Comparison of ENCODE assay signal across 1 cellular context in the genomic region with DNA sequence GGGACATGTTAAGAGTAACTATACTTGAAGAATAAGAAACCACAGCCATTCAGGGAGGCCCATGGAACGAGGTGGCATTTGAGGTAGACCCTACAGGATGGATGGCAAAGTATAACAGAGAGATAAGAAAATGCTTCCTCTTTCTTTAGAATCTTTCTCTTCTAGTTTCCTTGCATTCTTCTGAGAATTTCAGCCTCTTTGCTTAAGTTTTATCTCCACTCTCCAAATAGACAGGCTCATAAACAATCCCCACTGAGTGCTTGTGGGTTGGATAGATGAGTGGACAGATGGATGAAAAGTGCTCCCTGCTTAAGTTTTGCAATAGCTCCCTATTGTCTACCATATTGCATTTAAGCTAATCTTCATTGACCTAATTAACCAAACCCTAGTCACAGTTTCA.
TF ChIP-seq lines count a peak whose summit lies in the region.

No MANE protein-coding gene starts in this region.

TF ChIP-seq in K562, 482 proteins besides CTCF, POLR2A, EP300 and RAD21 (continued from another document and continues in another):
- TF ChIP-seq, protein P1, sequence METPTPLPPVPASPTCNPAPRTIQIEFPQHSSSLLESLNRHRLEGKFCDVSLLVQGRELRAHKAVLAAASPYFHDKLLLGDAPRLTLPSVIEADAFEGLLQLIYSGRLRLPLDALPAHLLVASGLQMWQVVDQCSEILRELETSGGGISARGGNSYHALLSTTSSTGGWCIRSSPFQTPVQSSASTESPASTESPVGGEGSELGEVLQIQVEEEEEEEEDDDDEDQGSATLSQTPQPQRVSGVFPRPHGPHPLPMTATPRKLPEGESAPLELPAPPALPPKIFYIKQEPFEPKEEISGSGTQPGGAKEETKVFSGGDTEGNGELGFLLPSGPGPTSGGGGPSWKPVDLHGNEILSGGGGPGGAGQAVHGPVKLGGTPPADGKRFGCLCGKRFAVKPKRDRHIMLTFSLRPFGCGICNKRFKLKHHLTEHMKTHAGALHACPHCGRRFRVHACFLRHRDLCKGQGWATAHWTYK (CRISPR knock-in tag; IDR thresholded peaks at IDR 0.05) = no peak
- peak; percentile 88 for TF ChIP-seq NCOR1 (IDR thresholded peaks at IDR 0.05)
- TF ChIP-seq MTA1 (IDR thresholded peaks at IDR 0.05; ENCODE audit: borderline replicate concordance) = 0 out of 2 replicates have a peak, but pooled peaks have one; percentile 29
- TF ChIP-seq, protein P2, sequence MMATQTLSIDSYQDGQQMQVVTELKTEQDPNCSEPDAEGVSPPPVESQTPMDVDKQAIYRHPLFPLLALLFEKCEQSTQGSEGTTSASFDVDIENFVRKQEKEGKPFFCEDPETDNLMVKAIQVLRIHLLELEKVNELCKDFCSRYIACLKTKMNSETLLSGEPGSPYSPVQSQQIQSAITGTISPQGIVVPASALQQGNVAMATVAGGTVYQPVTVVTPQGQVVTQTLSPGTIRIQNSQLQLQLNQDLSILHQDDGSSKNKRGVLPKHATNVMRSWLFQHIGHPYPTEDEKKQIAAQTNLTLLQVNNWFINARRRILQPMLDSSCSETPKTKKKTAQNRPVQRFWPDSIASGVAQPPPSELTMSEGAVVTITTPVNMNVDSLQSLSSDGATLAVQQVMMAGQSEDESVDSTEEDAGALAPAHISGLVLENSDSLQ (IDR thresholded peaks at IDR 0.05) = peak; percentile 63
- no peak for TF ChIP-seq ESRRB (CRISPR knock-in tag; IDR thresholded peaks at IDR 0.05; ENCODE audit: borderline replicate concordance)
- TF ChIP-seq TAL1 (IDR thresholded peaks at IDR 0.05) = peak; percentile 82
- TF ChIP-seq TBL1XR1 (IDR thresholded peaks at IDR 0.05; ENCODE audit: low read length in 2 of 2) = peak in 1 of 2 experiments; percentile 87; a peak in 3 of 4 replicates
- TF ChIP-seq TEAD1 (CRISPR knock-in tag; IDR thresholded peaks at IDR 0.05) = peak in 1 of 2 experiments; percentile 72; a peak in 2 of 4 replicates
- TF ChIP-seq, protein P3, sequence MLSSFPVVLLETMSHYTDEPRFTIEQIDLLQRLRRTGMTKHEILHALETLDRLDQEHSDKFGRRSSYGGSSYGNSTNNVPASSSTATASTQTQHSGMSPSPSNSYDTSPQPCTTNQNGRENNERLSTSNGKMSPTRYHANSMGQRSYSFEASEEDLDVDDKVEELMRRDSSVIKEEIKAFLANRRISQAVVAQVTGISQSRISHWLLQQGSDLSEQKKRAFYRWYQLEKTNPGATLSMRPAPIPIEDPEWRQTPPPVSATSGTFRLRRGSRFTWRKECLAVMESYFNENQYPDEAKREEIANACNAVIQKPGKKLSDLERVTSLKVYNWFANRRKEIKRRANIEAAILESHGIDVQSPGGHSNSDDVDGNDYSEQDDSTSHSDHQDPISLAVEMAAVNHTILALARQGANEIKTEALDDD (IDR thresholded peaks at IDR 0.05) = peak; percentile 84
- TF ChIP-seq RFX1 (IDR thresholded peaks at IDR 0.05) = no peak
- 0 out of 2 replicates have a peak, but pooled peaks have one; percentile 57 for TF ChIP-seq MTA3 (IDR thresholded peaks at IDR 0.05; ENCODE audit: borderline replicate concordance)
- TF ChIP-seq, protein P4, sequence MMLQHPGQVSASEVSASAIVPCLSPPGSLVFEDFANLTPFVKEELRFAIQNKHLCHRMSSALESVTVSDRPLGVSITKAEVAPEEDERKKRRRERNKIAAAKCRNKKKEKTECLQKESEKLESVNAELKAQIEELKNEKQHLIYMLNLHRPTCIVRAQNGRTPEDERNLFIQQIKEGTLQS (IDR thresholded peaks at IDR 0.05) = peak; percentile 7; the same call in 1 of the 2 replicates
- TF ChIP-seq, protein P4 (CRISPR knock-in tag; conservative IDR thresholded peaks at IDR 0.05) = no peak
- 0 out of 2 replicates have a peak, but pooled peaks have one; percentile 32 for TF ChIP-seq PHB2 (IDR thresholded peaks at IDR 0.05; ENCODE audit: low read depth)
- TF ChIP-seq, protein P5, sequence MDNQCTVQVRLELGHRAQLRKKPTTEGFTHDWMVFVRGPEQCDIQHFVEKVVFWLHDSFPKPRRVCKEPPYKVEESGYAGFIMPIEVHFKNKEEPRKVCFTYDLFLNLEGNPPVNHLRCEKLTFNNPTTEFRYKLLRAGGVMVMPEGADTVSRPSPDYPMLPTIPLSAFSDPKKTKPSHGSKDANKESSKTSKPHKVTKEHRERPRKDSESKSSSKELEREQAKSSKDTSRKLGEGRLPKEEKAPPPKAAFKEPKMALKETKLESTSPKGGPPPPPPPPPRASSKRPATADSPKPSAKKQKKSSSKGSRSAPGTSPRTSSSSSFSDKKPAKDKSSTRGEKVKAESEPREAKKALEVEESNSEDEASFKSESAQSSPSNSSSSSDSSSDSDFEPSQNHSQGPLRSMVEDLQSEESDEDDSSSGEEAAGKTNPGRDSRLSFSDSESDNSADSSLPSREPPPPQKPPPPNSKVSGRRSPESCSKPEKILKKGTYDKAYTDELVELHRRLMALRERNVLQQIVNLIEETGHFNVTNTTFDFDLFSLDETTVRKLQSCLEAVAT (IDR thresholded peaks at IDR 0.05) = peak in 1 of 2 experiments; percentile 29; a peak in 1 of 4 replicates
- no peak for TF ChIP-seq PTTG1 (tag; IDR thresholded peaks at IDR 0.05; ENCODE audit: low read depth)
- TF ChIP-seq EP400 (IDR thresholded peaks at IDR 0.05) = peak; percentile 41; the same call in 1 of the 2 replicates
- TF ChIP-seq ZNF695 (CRISPR knock-in tag; IDR thresholded peaks at IDR 0.05) = no peak
- TF ChIP-seq SMARCE1 (IDR thresholded peaks at IDR 0.05) = peak; percentile 86
- no peak for TF ChIP-seq ARID2 (IDR thresholded peaks at IDR 0.05)
- TF ChIP-seq ZNF121 (CRISPR knock-in tag; conservative IDR thresholded peaks at IDR 0.05) = no peak
- peak; percentile 93 for TF ChIP-seq TCF3 (CRISPR knock-in tag; IDR thresholded peaks at IDR 0.05)
- peak; percentile 91 for TF ChIP-seq SMARCA4 (IDR thresholded peaks at IDR 0.05)
- TF ChIP-seq TEAD4 (IDR thresholded peaks at IDR 0.05; ENCODE audit: low read length) = peak; percentile 94
- TF ChIP-seq TEAD4 (CRISPR knock-in tag; IDR thresholded peaks at IDR 0.05; ENCODE audit: borderline replicate concordance) = no peak
- no peak for TF ChIP-seq POLR3G (IDR thresholded peaks at IDR 0.05; ENCODE audit: extremely low read depth, insufficient read length, insufficient replicate concordance)
- peak; percentile 94 for TF ChIP-seq RBM25 (IDR thresholded peaks at IDR 0.05; ENCODE audit: low read depth, low read length, severe bottlenecking)
- no peak for TF ChIP-seq ZC3H8 (IDR thresholded peaks at IDR 0.05)
- TF ChIP-seq ZEB2 (IDR thresholded peaks at IDR 0.05) = peak; percentile 33; the same call in 1 of the 2 replicates
- peak; percentile 63; the same call in 1 of the 2 replicates for TF ChIP-seq NCOA1 (IDR thresholded peaks at IDR 0.05; ENCODE audit: low read depth)
- TF ChIP-seq HDAC3 (IDR thresholded peaks at IDR 0.05; ENCODE audit: borderline replicate concordance, partially characterized antibody) = peak; percentile 73
- no peak for TF ChIP-seq NR2F6 (CRISPR knock-in tag; IDR thresholded peaks at IDR 0.05)
- TF ChIP-seq, protein P6, sequence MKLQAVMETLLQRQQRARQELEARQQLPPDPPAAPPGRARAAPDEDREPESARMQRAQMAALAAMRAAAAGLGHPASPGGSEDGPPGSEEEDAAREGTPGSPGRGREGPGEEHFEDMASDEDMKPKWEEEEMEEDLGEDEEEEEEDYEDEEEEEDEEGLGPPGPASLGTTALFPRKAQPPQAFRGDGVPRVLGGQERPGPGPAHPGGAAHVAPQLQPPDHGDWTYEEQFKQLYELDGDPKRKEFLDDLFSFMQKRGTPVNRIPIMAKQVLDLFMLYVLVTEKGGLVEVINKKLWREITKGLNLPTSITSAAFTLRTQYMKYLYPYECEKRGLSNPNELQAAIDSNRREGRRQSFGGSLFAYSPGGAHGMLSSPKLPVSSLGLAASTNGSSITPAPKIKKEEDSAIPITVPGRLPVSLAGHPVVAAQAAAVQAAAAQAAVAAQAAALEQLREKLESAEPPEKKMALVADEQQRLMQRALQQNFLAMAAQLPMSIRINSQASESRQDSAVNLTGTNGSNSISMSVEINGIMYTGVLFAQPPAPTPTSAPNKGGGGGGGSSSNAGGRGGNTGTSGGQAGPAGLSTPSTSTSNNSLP (IDR thresholded peaks at IDR 0.05; ENCODE audit: borderline replicate concordance, low read depth, low read length) = 0 out of 2 replicates have a peak, but pooled peaks have one; percentile 44
- TF ChIP-seq ZBTB17 (CRISPR knock-in tag; IDR thresholded peaks at IDR 0.05) = 0 out of 2 replicates have a peak, but pooled peaks have one; percentile 1
- TF ChIP-seq ZKSCAN1 (IDR thresholded peaks at IDR 0.05; ENCODE audit: low read depth, low read length) = peak; percentile 94
- TF ChIP-seq HMGN3 (IDR thresholded peaks at IDR 0.05; ENCODE audit: borderline replicate concordance, extremely low read depth, insufficient read length, low read depth, low read length) = peak; percentile 59
- peak; percentile 94 for TF ChIP-seq ARID1B (IDR thresholded peaks at IDR 0.05)
- peak; percentile 87 for TF ChIP-seq ZNF766 (CRISPR knock-in tag; conservative IDR thresholded peaks at IDR 0.05)
- TF ChIP-seq, protein P7, sequence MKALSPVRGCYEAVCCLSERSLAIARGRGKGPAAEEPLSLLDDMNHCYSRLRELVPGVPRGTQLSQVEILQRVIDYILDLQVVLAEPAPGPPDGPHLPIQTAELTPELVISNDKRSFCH (CRISPR knock-in tag; IDR thresholded peaks at IDR 0.05) = no peak
- TF ChIP-seq, protein P7 (tag; IDR thresholded peaks at IDR 0.05) = peak; percentile 78; the same call in 1 of the 2 replicates
- TF ChIP-seq ZNF3 (CRISPR knock-in tag; IDR thresholded peaks at IDR 0.05) = no peak
- TF ChIP-seq POLR2AphosphoS5 (IDR thresholded peaks at IDR 0.05; ENCODE audit: control insufficient read depth, insufficient read depth, low read depth, low read length) = peak; percentile 64; the same call in 1 of the 2 replicates
- TF ChIP-seq NFIC (IDR thresholded peaks at IDR 0.05) = peak; percentile 45; the same call in 1 of the 2 replicates
- TF ChIP-seq, protein P8, sequence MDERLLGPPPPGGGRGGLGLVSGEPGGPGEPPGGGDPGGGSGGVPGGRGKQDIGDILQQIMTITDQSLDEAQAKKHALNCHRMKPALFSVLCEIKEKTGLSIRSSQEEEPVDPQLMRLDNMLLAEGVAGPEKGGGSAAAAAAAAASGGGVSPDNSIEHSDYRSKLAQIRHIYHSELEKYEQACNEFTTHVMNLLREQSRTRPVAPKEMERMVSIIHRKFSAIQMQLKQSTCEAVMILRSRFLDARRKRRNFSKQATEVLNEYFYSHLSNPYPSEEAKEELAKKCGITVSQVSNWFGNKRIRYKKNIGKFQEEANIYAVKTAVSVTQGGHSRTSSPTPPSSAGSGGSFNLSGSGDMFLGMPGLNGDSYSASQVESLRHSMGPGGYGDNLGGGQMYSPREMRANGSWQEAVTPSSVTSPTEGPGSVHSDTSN (CRISPR knock-in tag; IDR thresholded peaks at IDR 0.05; ENCODE audit: low read depth) = no peak
- TF ChIP-seq, protein P8 (tag; conservative IDR thresholded peaks at IDR 0.05; ENCODE audit: low read depth) = peak; percentile 86
- TF ChIP-seq, protein P9, sequence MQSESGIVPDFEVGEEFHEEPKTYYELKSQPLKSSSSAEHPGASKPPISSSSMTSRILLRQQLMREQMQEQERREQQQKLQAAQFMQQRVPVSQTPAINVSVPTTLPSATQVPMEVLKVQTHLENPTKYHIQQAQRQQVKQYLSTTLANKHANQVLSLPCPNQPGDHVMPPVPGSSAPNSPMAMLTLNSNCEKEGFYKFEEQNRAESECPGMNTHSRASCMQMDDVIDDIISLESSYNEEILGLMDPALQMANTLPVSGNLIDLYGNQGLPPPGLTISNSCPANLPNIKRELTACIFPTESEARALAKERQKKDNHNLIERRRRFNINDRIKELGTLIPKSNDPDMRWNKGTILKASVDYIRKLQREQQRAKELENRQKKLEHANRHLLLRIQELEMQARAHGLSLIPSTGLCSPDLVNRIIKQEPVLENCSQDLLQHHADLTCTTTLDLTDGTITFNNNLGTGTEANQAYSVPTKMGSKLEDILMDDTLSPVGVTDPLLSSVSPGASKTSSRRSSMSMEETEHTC (IDR thresholded peaks at IDR 0.05) = no peak
- TF ChIP-seq ETV6 (IDR thresholded peaks at IDR 0.05; ENCODE audit: borderline replicate concordance in 1 of 2, low read depth in 2 of 2, low read length in 1 of 2) = 0 out of 4 replicates have a peak, but pooled peaks of 1 of the 2 experiments have one; percentile 42
- TF ChIP-seq ETV6 (CRISPR knock-in tag; IDR thresholded peaks at IDR 0.05; ENCODE audit: borderline replicate concordance) = no peak
- peak; percentile 75 for TF ChIP-seq MTA2 (IDR thresholded peaks at IDR 0.05; ENCODE audit: low read depth)
- TF ChIP-seq, protein P10, sequence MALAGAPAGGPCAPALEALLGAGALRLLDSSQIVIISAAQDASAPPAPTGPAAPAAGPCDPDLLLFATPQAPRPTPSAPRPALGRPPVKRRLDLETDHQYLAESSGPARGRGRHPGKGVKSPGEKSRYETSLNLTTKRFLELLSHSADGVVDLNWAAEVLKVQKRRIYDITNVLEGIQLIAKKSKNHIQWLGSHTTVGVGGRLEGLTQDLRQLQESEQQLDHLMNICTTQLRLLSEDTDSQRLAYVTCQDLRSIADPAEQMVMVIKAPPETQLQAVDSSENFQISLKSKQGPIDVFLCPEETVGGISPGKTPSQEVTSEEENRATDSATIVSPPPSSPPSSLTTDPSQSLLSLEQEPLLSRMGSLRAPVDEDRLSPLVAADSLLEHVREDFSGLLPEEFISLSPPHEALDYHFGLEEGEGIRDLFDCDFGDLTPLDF (CRISPR knock-in tag; IDR thresholded peaks at IDR 0.05) = no peak
- TF ChIP-seq, protein P11, sequence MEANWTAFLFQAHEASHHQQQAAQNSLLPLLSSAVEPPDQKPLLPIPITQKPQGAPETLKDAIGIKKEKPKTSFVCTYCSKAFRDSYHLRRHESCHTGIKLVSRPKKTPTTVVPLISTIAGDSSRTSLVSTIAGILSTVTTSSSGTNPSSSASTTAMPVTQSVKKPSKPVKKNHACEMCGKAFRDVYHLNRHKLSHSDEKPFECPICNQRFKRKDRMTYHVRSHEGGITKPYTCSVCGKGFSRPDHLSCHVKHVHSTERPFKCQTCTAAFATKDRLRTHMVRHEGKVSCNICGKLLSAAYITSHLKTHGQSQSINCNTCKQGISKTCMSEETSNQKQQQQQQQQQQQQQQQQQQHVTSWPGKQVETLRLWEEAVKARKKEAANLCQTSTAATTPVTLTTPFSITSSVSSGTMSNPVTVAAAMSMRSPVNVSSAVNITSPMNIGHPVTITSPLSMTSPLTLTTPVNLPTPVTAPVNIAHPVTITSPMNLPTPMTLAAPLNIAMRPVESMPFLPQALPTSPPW (CRISPR knock-in tag; IDR thresholded peaks at IDR 0.05) = peak; percentile 42; the same call in 1 of the 2 replicates
- TF ChIP-seq TRIM24 (IDR thresholded peaks at IDR 0.05) = peak; percentile 54 to 87; a peak in 3 of 4 replicates
- peak; percentile 92 for TF ChIP-seq CBFA2T3 (IDR thresholded peaks at IDR 0.05)
- peak; percentile 84 for TF ChIP-seq ADNP (tag; IDR thresholded peaks at IDR 0.05)
